8 cellular contexts compared by ENCODE assay signal in genomic region chr12:56634837-56635538, GRCh38. TPM values are rescaled to one million over a fixed set of nuclear protein-coding genes. Genes with fewer than 3 reads are reported as not detected.
DNase-seq lines count a peak whose midpoint lies in the region; ATAC-seq and TF ChIP-seq lines count a peak whose summit lies in the region.

No MANE protein-coding gene starts in this region.

- H3K27me3 Mint-ChIP-seq in activated naive CD8-positive, alpha-beta T cell treated with anti-CD3 and anti-CD28 coated beads, Interleukin-2, amount 50 U/mL, for 24 hours: no peaks in the 10 kb centered on the region

- H3K79me2 ChIP-seq in osteoblast (ENCODE audit: insufficient read depth, low read length): peaks cover 60% of the 10 kb centered on the region

- peak; percentile 20 for ATAC-seq in GM21737 (IDR thresholded peaks at IDR 0.05; ENCODE audit: unreplicated experiment)
- peak; percentile 56 for ATAC-seq in SK-N-SH treated with all-trans-retinoic acid at 6 μM for 48 hours
- ATAC-seq in activated naive CD8-positive, alpha-beta T cell treated with anti-CD3 and anti-CD28 coated beads, Interleukin-2, amount 50 U/mL, for 24 hours: peak; percentile 16
- peak; percentile 23 for ATAC-seq in Right ventricle myocardium inferior

- peak overlapping the region; percentile 83 for H3K4me3 ChIP-seq in osteoblast (ENCODE audit: insufficient read depth, low read length)

- peaks cover 29% of the 10 kb centered on the region for H3K36me3 ChIP-seq in osteoblast (ENCODE audit: insufficient read depth, low read length)

- DNase-seq in DMS 273 treated with DMSO at 0.1 percent for 48 hours (lab: John Stamatoyannopoulos, UW) (peak; percentile 57), NCI-H1048 (lab: John Stamatoyannopoulos, UW) (peak; percentile 34), Right ventricle myocardium inferior (ENCODE audit: missing footprints) (peak; percentile 83), osteoblast (ENCODE audit: insufficient read length, low spot score, missing footprints) (peak; percentile 98), GM19240 (ENCODE audit: insufficient read length, low spot score) (no peak)
- DNase-seq in activated naive CD8-positive, alpha-beta T cell treated with anti-CD3 and anti-CD28 coated beads, Interleukin-2, amount 50 U/mL, for 24 hours: peak; percentile 72

- TF ChIP-seq CTCF in osteoblast (IDR thresholded peaks at IDR 0.05; ENCODE audit: extremely low read depth, low read depth, low read length): peak; percentile 50

- H3K27ac Mint-ChIP-seq in activated naive CD8-positive, alpha-beta T cell treated with anti-CD3 and anti-CD28 coated beads, Interleukin-2, amount 50 U/mL, for 24 hours: peak overlapping the region; percentile 88

- H3K4me3 Mint-ChIP-seq in activated naive CD8-positive, alpha-beta T cell treated with anti-CD3 and anti-CD28 coated beads, Interleukin-2, amount 50 U/mL, for 24 hours: peak overlapping the region; percentile 89

- no peaks in the 10 kb centered on the region for H3K9me3 ChIP-seq in osteoblast (ENCODE audit: low read depth, low read length)

- H3K27me3 ChIP-seq in osteoblast (ENCODE audit: insufficient read depth, low read length): no peaks in the 10 kb centered on the region

- H4K20me1 ChIP-seq in osteoblast (ENCODE audit: insufficient read depth, low read length): peaks cover 35% of the 10 kb centered on the region

- intact Hi-C loops in Right ventricle myocardium inferior (cut with DNase I): loop anchor here (5.0 kb wide), 1 partner anchor 43 kb away; no protein-coding TSS in a partner anchor

- H3K27ac ChIP-seq in osteoblast (ENCODE audit: low read depth, low read length): peak overlapping the region; percentile 79

- H3K4me2 ChIP-seq in osteoblast (ENCODE audit: insufficient read depth, low read length): peak overlapping the region; percentile 97

- H3K4me1 Mint-ChIP-seq in activated naive CD8-positive, alpha-beta T cell treated with anti-CD3 and anti-CD28 coated beads, Interleukin-2, amount 50 U/mL, for 24 hours: peaks cover 86% of the 10 kb centered on the region

- H3K9me3 Mint-ChIP-seq in activated naive CD8-positive, alpha-beta T cell treated with anti-CD3 and anti-CD28 coated beads, Interleukin-2, amount 50 U/mL, for 24 hours: no peaks in the 10 kb centered on the region

- H2AFZ ChIP-seq in osteoblast (ENCODE audit: low read length): peak overlapping the region; percentile 81

- peaks cover 24% of the 10 kb centered on the region for H3K36me3 Mint-ChIP-seq in activated naive CD8-positive, alpha-beta T cell treated with anti-CD3 and anti-CD28 coated beads, Interleukin-2, amount 50 U/mL, for 24 hours (ENCODE audit: low read depth)

- H3K4me1 ChIP-seq in osteoblast (ENCODE audit: insufficient read depth, low read length): peaks cover 44% of the 10 kb centered on the region

TF ChIP-seq in SK-N-SH treated with all-trans-retinoic acid at 6 μM for 48 hours, 23 proteins besides CTCF, POLR2A, EP300 and RAD21:
- TF ChIP-seq ARNTL (CRISPR knock-in tag; IDR thresholded peaks at IDR 0.05; ENCODE audit: borderline replicate concordance, low read depth) (no peak), ZNF8 (CRISPR knock-in tag; IDR thresholded peaks at IDR 0.05) (no peak), SNAI2 (CRISPR knock-in tag; IDR thresholded peaks at IDR 0.05) (no peak), ZNF70 (CRISPR knock-in tag; IDR thresholded peaks at IDR 0.05) (no peak), ZNF565 (CRISPR knock-in tag; conservative IDR thresholded peaks at IDR 0.05; ENCODE audit: low read depth) (no peak), TSHZ2 (CRISPR knock-in tag; IDR thresholded peaks at IDR 0.05) (no peak), ZC3H10 (CRISPR knock-in tag; IDR thresholded peaks at IDR 0.05) (no peak), CSRNP3 (CRISPR knock-in tag; IDR thresholded peaks at IDR 0.05) (no peak), PATZ1 (CRISPR knock-in tag; IDR thresholded peaks at IDR 0.05; ENCODE audit: borderline replicate concordance) (no peak), TOX (CRISPR knock-in tag; IDR thresholded peaks at IDR 0.05; ENCODE audit: borderline replicate concordance) (no peak), PPARA (CRISPR knock-in tag; IDR thresholded peaks at IDR 0.05; ENCODE audit: borderline replicate concordance) (no peak), BACH2 (CRISPR knock-in tag; IDR thresholded peaks at IDR 0.05; ENCODE audit: borderline replicate concordance) (no peak), RARB (CRISPR knock-in tag; IDR thresholded peaks at IDR 0.05) (no peak), ISL1 (CRISPR knock-in tag; IDR thresholded peaks at IDR 0.05) (no peak), TCF4 (CRISPR knock-in tag; IDR thresholded peaks at IDR 0.05; ENCODE audit: borderline replicate concordance) (no peak), ZFP30 (CRISPR knock-in tag; IDR thresholded peaks at IDR 0.05) (no peak), OSR1 (CRISPR knock-in tag; IDR thresholded peaks at IDR 0.05) (no peak), POU6F1 (CRISPR knock-in tag; IDR thresholded peaks at IDR 0.05; ENCODE audit: borderline replicate concordance, low read depth) (no peak), ESRRG (CRISPR knock-in tag; IDR thresholded peaks at IDR 0.05) (no peak), CSDC2 (CRISPR knock-in tag; IDR thresholded peaks at IDR 0.05) (no peak)

RNA-seq across cellular contexts. Expression of gene BAZ2A, which starts 4.9 kb away (rescaled TPM):
- total RNA-seq in Right ventricle myocardium inferior (31.4 TPM), osteoblast (49.6 and 51.3 TPM in 2 replicates)

RNA-seq across cellular contexts. Expression of gene ATP5F1B, which starts 10.8 kb away (rescaled TPM):
- total RNA-seq in Right ventricle myocardium inferior (3,152 TPM), osteoblast (308 TPM in 2 replicates)

RNA-seq across cellular contexts. Expression of gene PTGES3, which starts 53.1 kb away (rescaled TPM):
- total RNA-seq in Right ventricle myocardium inferior: 132 TPM
- 63.0 and 71.3 TPM in 2 replicates for total RNA-seq in osteoblast

Comparison
In these comparisons a context has a peak if more than half of its experiments do, and no peak if none do; other contexts are left out.
1. RNA of gene ATP5F1B, which starts 10.8 kb away (total RNA-seq): 3,152 TPM in Right ventricle myocardium inferior (single experiment); 308 TPM in osteoblast; every median in the first group is over 10 times any median in the second.
2. Peak in every context shown above with its lines, with median percentiles within 50 percentile points of each other: ATAC-seq.